9 cellular contexts compared by ENCODE assay signal in the genomic region with DNA sequence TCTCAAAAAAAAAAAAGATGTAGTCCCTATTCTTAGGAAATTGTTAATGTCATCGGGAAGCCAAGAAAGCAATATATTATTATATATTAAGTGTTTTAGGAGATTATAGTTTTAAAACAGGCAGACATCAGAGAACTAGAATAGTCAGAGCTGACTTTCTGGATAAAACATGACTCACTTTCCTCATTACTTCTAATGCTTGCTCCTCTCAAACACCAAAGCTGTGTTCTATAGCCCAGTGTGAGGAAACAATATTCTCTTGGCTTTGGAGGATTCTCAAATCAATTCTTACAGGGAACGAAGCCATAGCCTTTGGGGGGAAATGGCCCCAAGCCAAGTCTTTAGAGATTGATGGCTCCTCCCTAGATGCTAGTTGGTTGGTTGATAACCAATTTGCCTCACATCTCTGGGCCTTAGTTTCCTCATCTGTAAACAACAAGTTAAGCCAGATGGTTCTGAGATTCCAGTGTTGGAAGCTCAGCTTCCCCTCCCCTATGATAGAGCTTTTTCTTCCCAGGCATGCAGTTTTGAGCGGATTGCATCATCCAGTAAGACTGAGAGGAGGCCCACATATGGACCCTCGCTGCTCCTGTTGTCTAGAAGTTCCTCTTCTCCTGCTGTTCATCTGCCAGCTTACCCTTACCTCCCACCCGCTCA. TPM values are rescaled to one million over a fixed set of nuclear protein-coding genes. Genes with fewer than 3 reads are reported as not detected.
DNase-seq lines count a peak whose midpoint lies in the region; ATAC-seq and TF ChIP-seq lines count a peak whose summit lies in the region.
"Had no signal": no experiment of that assay in that cellular context is flagged by ENCODE, and none has a peak within 500 bp of the region (broad histone marks: within the 10 kb centered on the region; RNA-seq: fewer than 3 reads in every experiment).

No MANE protein-coding gene starts in this region.

- H3K4me3 ChIP-seq in HL-60 (replicated peaks; ENCODE audit: insufficient read depth, low read length), result no peak overlapping the region
- no peak overlapping the region for H3K4me3 ChIP-seq in foreskin fibroblast (ENCODE audit: low read depth in 1 of 2, low read length in 2 of 2)
- H3K4me3 ChIP-seq in stomach, result no peak overlapping the region

- no peaks in the 10 kb centered on the region for H3K9me3 Mint-ChIP-seq in WTC11

- no peaks in the 10 kb centered on the region for H3K4me1 Mint-ChIP-seq in WTC11

- TF ChIP-seq EP300 in stomach (IDR thresholded peaks at IDR 0.05), result no peak

- H3K27me3 ChIP-seq in HL-60 (ENCODE audit: insufficient read depth, poor library complexity, severe bottlenecking) (no peaks in the 10 kb centered on the region), stomach (no peaks in the 10 kb centered on the region)

- intact Hi-C loops in stomach (cut with DNase I; ENCODE audit: low total_unique reads), result no loop called here

- TF ChIP-seq CTCF in HL-60 (IDR thresholded peaks at IDR 0.05; ENCODE audit: insufficient read depth, low read length) (no peak), WTC11 (IDR thresholded peaks at IDR 0.05) (no peak), foreskin fibroblast (IDR thresholded peaks at IDR 0.05; ENCODE audit: low read depth, low read length) (no peak), stomach (IDR thresholded peaks at IDR 0.05) (no peak)

- peak; percentile 60 to 74 for DNase-seq in HL-60 (ENCODE audit: low read depth in 1 of 2, low spot score in 1 of 2)
- no peak for DNase-seq in WTC11 (ENCODE audit: low spot score)
- peak; percentile 84 to 94 for DNase-seq in foreskin fibroblast
- DNase-seq in stomach, result no peak
- DNase-seq in ACHN, result no peak
- no peak for DNase-seq in NCI-H146 (lab: John Stamatoyannopoulos, UW)
- DNase-seq: effector memory CD4-positive, alpha-beta T cell; NCI-H187 had no signal

- in situ Hi-C loops in ACHN (cut with HindIII; ENCODE audit: low pct_ligation_motif_present, low pct_unique_long_range_greater_than_20kb, low sequenced_read_pairs), result no loop called here

- no peaks in the 10 kb centered on the region for H3K9me3 ChIP-seq in stomach

- H3K27ac ChIP-seq in HL-60 (replicated peaks), result peak overlapping the region; percentile 38; the same call in 1 of the 2 replicates
- H3K27ac ChIP-seq in stomach, result peak overlapping the region in 4 of 5 donors; percentile 32 to 85 (median 76)

- peaks cover 34% of the 10 kb centered on the region for H3K36me3 Mint-ChIP-seq in WTC11

- H3K27me3 Mint-ChIP-seq in WTC11 (ENCODE audit: low read depth), result no peaks in the 10 kb centered on the region

- H3K36me3 ChIP-seq in stomach, result peaks cover 10 to 66% (median 47%) of the 10 kb centered on the region in 4 donors

- H3K4me3 Mint-ChIP-seq in WTC11, result no peak overlapping the region

- no peak for TF ChIP-seq POLR2A in stomach (IDR thresholded peaks at IDR 0.05)

- 64 to 85% (median 74%) methylated on average over 5 of the region's 5 CpGs for WGBS in stomach, 5 donors

- CTCF ChIA-PET in WTC11 (lab: Charles Lee), result interaction anchor here (1.3 to 1.6 kb wide), 2 partner anchors 25 to 62 kb away, joined by 4 to 6 read pairs; partner anchors contain the start of gene ACBD4

- peaks cover 0 to 62% (median 29%) of the 10 kb centered on the region in 4 donors for H3K4me1 ChIP-seq in stomach

- peak overlapping the region; percentile 66 for H3K27ac Mint-ChIP-seq in WTC11

- ATAC-seq in WTC11 (no peak), HG02610 (IDR thresholded peaks at IDR 0.05; ENCODE audit: unreplicated experiment) (no peak)

- POLR2A ChIA-PET in WTC11 (lab: Charles Lee), result interaction anchor here (0.8 kb wide), 1 partner anchor 264 kb away, joined by 3 read pairs; no protein-coding TSS in a partner anchor

TF ChIP-seq in WTC11, 78 proteins besides CTCF, POLR2A, EP300 and RAD21:
- TF ChIP-seq ZNF121 (CRISPR knock-in tag; IDR thresholded peaks at IDR 0.05) (no peak), GABPB1 (CRISPR knock-in tag; IDR thresholded peaks at IDR 0.05) (peak; percentile 74)

RNA-seq across cellular contexts. Expression of gene NMT1, which starts 12.4 kb away (rescaled TPM):
- total RNA-seq in WTC11 (2021) (152 to 162 TPM (median 153 TPM) in 3 replicates), stomach (100 to 1,000 TPM in 2 of 5 donors, 10 to 100 TPM in 3; 30.1 to 229 (median 74.0) TPM)
- 100 to 1,000 TPM in 1 of 3 donors, 10 to 100 TPM in 2; 23.3 to 230 (median 49.7) TPM for polyA plus RNA-seq in stomach

RNA-seq across cellular contexts. Expression of gene DCAKD, which starts 22.1 kb away (rescaled TPM):
- 57.7 to 59.2 TPM (median 58.7 TPM) in 3 replicates for total RNA-seq in WTC11 (2021)
- 10 to 100 TPM in 3 of 5 donors, 1 to 10 TPM in 2; 2.3 to 22.9 (median 14.9) TPM for total RNA-seq in stomach
- 10 to 100 TPM in 2 of 3 donors, 1 to 10 TPM in 1; 9.5 to 17.2 (median 11.5) TPM for polyA plus RNA-seq in stomach

RNA-seq across cellular contexts. Expression of gene PLCD3, which starts 58.8 kb away (rescaled TPM):
- total RNA-seq in WTC11 (2021) (45.9 to 55.8 TPM (median 55.8 TPM) in 3 replicates), stomach (100 to 1,000 TPM in 1 of 5 donors, 10 to 100 TPM in 3, 1 to 10 TPM in 1; 7.6 to 215 (median 31.0) TPM)
- polyA plus RNA-seq in stomach, result 100 to 1,000 TPM in 1 of 3 donors, 10 to 100 TPM in 2; 17.2 to 106 (median 53.2) TPM

Comparison
In these comparisons a context has a peak if more than half of its experiments do, and no peak if none do; other contexts are left out.
1. DNase-seq: peak in HL-60 (2 of 2) and foreskin fibroblast (2 of 2); none in WTC11 (single experiment), stomach (single experiment), ACHN (single experiment) and NCI-H146 (single experiment).